In genomic region chr12:88600272-88600671, GRCh38 we compare ENCODE assay signal across 15 cellular contexts. TPM values are rescaled to one million over a fixed set of nuclear protein-coding genes. Genes with fewer than 3 reads are reported as not detected.
DNase-seq lines count a peak whose midpoint lies in the region; ATAC-seq and TF ChIP-seq lines count a peak whose summit lies in the region.
"Had no signal": no experiment of that assay in that cellular context is flagged by ENCODE, and none has a peak within 500 bp of the region (broad histone marks: within the 10 kb centered on the region; RNA-seq: fewer than 3 reads in every experiment).

No MANE protein-coding gene starts in this region.

- no peak for ATAC-seq in omental fat pad (ENCODE audit: low FRiP score)

- no peak overlapping the region for H3K27ac ChIP-seq in dorsolateral prefrontal cortex
- H3K27ac ChIP-seq: parathyroid adenoma, SJSA1 had no signal

- no peak overlapping the region for H3K4me3 ChIP-seq in AG10803 (ENCODE audit: low read length)
- no peak overlapping the region for H3K4me3 ChIP-seq in astrocyte of the spinal cord (ENCODE audit: low read depth, low read length)
- H3K4me3 ChIP-seq in dorsolateral prefrontal cortex = no peak overlapping the region
- H3K4me3 ChIP-seq: SJSA1 had no signal

- peaks cover 0 to 2% (median 0%) of the 10 kb centered on the region in 45 donors for H3K27me3 ChIP-seq in dorsolateral prefrontal cortex
- H3K27me3 ChIP-seq: SJSA1 had no signal

- intact Hi-C loops in dorsolateral prefrontal cortex (cut with DNase I) = no loop called here

- DNase-seq in AG10803 (ENCODE audit: low read depth) (peak; percentile 84), HT1080 (ENCODE audit: low read depth) (peak; percentile 76), astrocyte of the spinal cord (ENCODE audit: low read depth, low spot score) (peak; percentile 80), hepatic stellate cell (ENCODE audit: low spot score) (peak; percentile 29), omental fat pad (ENCODE audit: low spot score) (no peak), NCI-H524 (lab: John Stamatoyannopoulos, UW) (no peak), kidney glomerular epithelial cell (lab: John Stamatoyannopoulos, UW) (no peak), dorsolateral prefrontal cortex (no peak)
- DNase-seq: activated CD4-positive, alpha-beta memory T cell treated with anti-CD3 and anti-CD28 coated beads, Interleukin-2, amount 10 ng/mL, durations not matched to agents 7 days and 5 days; C1 segment of cervical spinal cord; DND-41; kidney; MV-4-11 had no signal

- in situ Hi-C loops in astrocyte of the spinal cord (cut with HindIII; ENCODE audit: low sequenced_read_pairs) = no loop called here

- TF ChIP-seq CTCF in AG10803 (conservative IDR thresholded peaks at IDR 0.05; ENCODE audit: low read length) (no peak), astrocyte of the spinal cord (IDR thresholded peaks at IDR 0.05; ENCODE audit: low read depth, low read length) (no peak), omental fat pad (IDR thresholded peaks at IDR 0.05) (no peak), dorsolateral prefrontal cortex (IDR thresholded peaks at IDR 0.05 in 54 of 56, conservative IDR thresholded peaks at IDR 0.05 in 2 of 56; ENCODE audit: low read depth in 1 of 56, partially characterized antibody in 56 of 56) (no peak)

RNA-seq across cellular contexts. Expression of gene KITLG, which starts 20.0 kb away (rescaled TPM):
- 8.7 and 9.5 TPM in 2 replicates for total RNA-seq in HT1080 (2014; rRNA removed; shearing (Covaris generic))
- 4.5 and 4.6 TPM in 2 replicates for polyA plus RNA-seq in HT1080 (2015; cell fraction: cytosol; rRNA removed)
- polyA plus RNA-seq in HT1080 (2015; cell fraction: nucleus; rRNA removed) = 2.6 and 3.5 TPM in 2 replicates
- 10 to 100 TPM; 12.2 to 29.8 (median 19.8) TPM for total RNA-seq in omental fat pad
- 10 to 100 TPM; 10.4 to 50.7 (median 27.3) TPM for total RNA-seq in dorsolateral prefrontal cortex
- total RNA-seq: activated CD4-positive, alpha-beta memory T cell treated with anti-CD3 and anti-CD28 coated beads, Interleukin-2, amount 10 ng/mL, durations not matched to agents 7 days and 5 days had no signal

Comparison
In these comparisons a context has a peak if more than half of its experiments do, and no peak if none do; other contexts are left out.
1. DNase-seq: peak in AG10803 (single experiment), HT1080 (single experiment), astrocyte of the spinal cord (single experiment) and hepatic stellate cell (single experiment); none in omental fat pad (single experiment), NCI-H524 (0 of 2), kidney glomerular epithelial cell (single experiment) and dorsolateral prefrontal cortex (0 of 10).